In genomic region chr16:74773431-74774222, GRCh38 we compare ENCODE assay signal across 11 cellular contexts. TPM values are rescaled to one million over a fixed set of nuclear protein-coding genes. Genes with fewer than 3 reads are reported as not detected.
DNase-seq lines count a peak whose midpoint lies in the region; ATAC-seq, FAIRE-seq and TF ChIP-seq lines count a peak whose summit lies in the region.
"Had no signal": no experiment of that assay in that cellular context is flagged by ENCODE, and none has a peak within 500 bp of the region (broad histone marks: within the 10 kb centered on the region; RNA-seq: fewer than 3 reads in every experiment).

No MANE protein-coding gene starts in this region.

- H3K27ac ChIP-seq in caudate nucleus (ENCODE audit: low read depth, low read length), result peak overlapping the region; percentile 88
- H3K27ac ChIP-seq: brain microvascular endothelial cell had no signal

- CTCF ChIA-PET in activated naive CD4-positive, alpha-beta T cell treated with anti-CD3 and anti-CD28 coated beads, Interleukin-2, amount 10 ng/mL, durations not matched to agents 7 days and 5 days (lab: Charles Lee), result interaction anchor here (0.7 to 1.1 kb wide), 3 partner anchors 12 to 338 kb away, joined by 3 read pairs; no protein-coding TSS in a partner anchor

- DNase-seq in activated naive CD4-positive, alpha-beta T cell treated with anti-CD3 and anti-CD28 coated beads, Interleukin-2, amount 10 ng/mL, durations not matched to agents 7 days and 5 days, result no peak
- no peak for DNase-seq in activated naive CD4-positive, alpha-beta T cell (lab: John Stamatoyannopoulos, UW)
- DNase-seq in caudate nucleus (lab: John Stamatoyannopoulos, UW) (no peak), mesothelial cell of epicardium (ENCODE audit: low spot score in 2 of 2, unreplicated experiment in 2 of 2) (no peak), type B pancreatic cell (ENCODE audit: extremely low spot score, unreplicated experiment) (no peak), Right ventricle myocardium inferior (ENCODE audit: missing footprints) (no peak), RCC 7860 (ENCODE audit: low spot score) (no peak)
- DNase-seq: brain microvascular endothelial cell had no signal

- peaks cover 61% of the 10 kb centered on the region for H3K27me3 Mint-ChIP-seq in activated naive CD4-positive, alpha-beta T cell treated with anti-CD3 and anti-CD28 coated beads, Interleukin-2, amount 10 ng/mL, durations not matched to agents 7 days and 5 days
- peaks cover 66% of the 10 kb centered on the region for H3K27me3 Mint-ChIP-seq in mesothelial cell of epicardium (ENCODE audit: low read depth)
- H3K27me3 Mint-ChIP-seq in type B pancreatic cell, result peaks cover 53% of the 10 kb centered on the region

- no peak for ATAC-seq in GM21423 (IDR thresholded peaks at IDR 0.05; ENCODE audit: unreplicated experiment)
- no peak for ATAC-seq in Right ventricle myocardium inferior

- no peak for TF ChIP-seq CTCF in mesothelial cell of epicardium (IDR thresholded peaks at IDR 0.05; ENCODE audit: unreplicated experiment)
- no peak for TF ChIP-seq CTCF in type B pancreatic cell (conservative IDR thresholded peaks at IDR 0.05)

- peaks cover 13% of the 10 kb centered on the region for H3K4me1 Mint-ChIP-seq in activated naive CD4-positive, alpha-beta T cell treated with anti-CD3 and anti-CD28 coated beads, Interleukin-2, amount 10 ng/mL, durations not matched to agents 7 days and 5 days
- H3K4me1 Mint-ChIP-seq in mesothelial cell of epicardium (peaks cover 5% of the 10 kb centered on the region), type B pancreatic cell (ENCODE audit: unreplicated experiment) (peaks cover 10% of the 10 kb centered on the region)

- no peaks in the 10 kb centered on the region for H3K9me3 Mint-ChIP-seq in activated naive CD4-positive, alpha-beta T cell treated with anti-CD3 and anti-CD28 coated beads, Interleukin-2, amount 10 ng/mL, durations not matched to agents 7 days and 5 days
- H3K9me3 Mint-ChIP-seq in mesothelial cell of epicardium (no peaks in the 10 kb centered on the region), type B pancreatic cell (no peaks in the 10 kb centered on the region)

- H3K4me3 Mint-ChIP-seq in activated naive CD4-positive, alpha-beta T cell treated with anti-CD3 and anti-CD28 coated beads, Interleukin-2, amount 10 ng/mL, durations not matched to agents 7 days and 5 days, result peak overlapping the region; percentile 62
- H3K4me3 Mint-ChIP-seq in mesothelial cell of epicardium (peak overlapping the region; percentile 64), type B pancreatic cell (peak overlapping the region; percentile 88)

- intact Hi-C loops in Right ventricle myocardium inferior (cut with DNase I), result no loop called here

- no peak for FAIRE-seq in RCC 7860 (lab: Jason Lieb, UNC)

- no peak overlapping the region for H3K27ac Mint-ChIP-seq in activated naive CD4-positive, alpha-beta T cell treated with anti-CD3 and anti-CD28 coated beads, Interleukin-2, amount 10 ng/mL, durations not matched to agents 7 days and 5 days
- H3K27ac Mint-ChIP-seq in mesothelial cell of epicardium (no peak overlapping the region), type B pancreatic cell (peak overlapping the region; percentile 81)

- H3K36me3 Mint-ChIP-seq in activated naive CD4-positive, alpha-beta T cell treated with anti-CD3 and anti-CD28 coated beads, Interleukin-2, amount 10 ng/mL, durations not matched to agents 7 days and 5 days, result no peaks in the 10 kb centered on the region
- H3K36me3 Mint-ChIP-seq in mesothelial cell of epicardium (no peaks in the 10 kb centered on the region), type B pancreatic cell (no peaks in the 10 kb centered on the region)

RNA-seq across cellular contexts. Expression of gene FA2H, which starts 1.0 kb away (rescaled TPM):
- 0.18 TPM in 1 of 3 replicates, not detected in the others for total RNA-seq in mesothelial cell of epicardium
- total RNA-seq in type B pancreatic cell (ENCODE audit: low replicate concordance), result 5.0 and 7.0 TPM in 2 replicates
- total RNA-seq in Right ventricle myocardium inferior, result 0.32 TPM
- total RNA-seq: SK-MEL-5, subcutaneous adipose tissue had no signal
